ENCODE assay signal across 9 cellular contexts in the genomic region with DNA sequence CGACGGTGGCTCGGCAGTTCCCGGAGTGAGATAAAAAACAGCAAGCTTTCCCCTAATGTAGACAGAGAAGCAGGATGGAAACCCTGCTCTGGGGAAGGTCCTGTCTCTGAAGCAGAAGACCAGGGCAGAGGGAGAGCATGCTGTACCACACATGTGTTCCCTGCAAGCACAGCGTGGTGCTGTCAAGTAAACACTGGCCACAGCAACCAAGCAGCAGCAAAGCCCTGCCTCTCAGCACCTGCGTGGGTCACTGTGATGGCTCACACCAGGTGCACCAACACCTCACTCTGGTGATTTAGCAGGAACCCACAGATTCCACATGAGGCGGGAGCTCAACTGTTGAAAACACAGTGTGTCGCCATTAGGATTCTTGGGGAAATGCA.
DNase-seq lines count a peak whose midpoint lies in the region; ATAC-seq and TF ChIP-seq lines count a peak whose summit lies in the region.
"Had no signal": no experiment of that assay in that cellular context is flagged by ENCODE, and none has a peak within 500 bp of the region (broad histone marks: within the 10 kb centered on the region; RNA-seq: fewer than 3 reads in every experiment).

No MANE protein-coding gene starts in this region.

- H3K4me1 ChIP-seq in duodenal mucosa (ENCODE audit: control insufficient read depth in 1 of 2, insufficient read depth in 2 of 2, low read length in 2 of 2) = peaks cover 24% of the 10 kb centered on the region in 2 donors
- peaks cover 8% of the 10 kb centered on the region for H3K4me1 ChIP-seq in ovary (ENCODE audit: insufficient read depth)
- H3K4me1 ChIP-seq: foreskin keratinocyte had no signal

- peak overlapping the region in 1 of 2 donors; percentile 10 for H3K9ac ChIP-seq in duodenal mucosa (ENCODE audit: low read depth in 1 of 2, low read length in 2 of 2)

- H3K27ac Mint-ChIP-seq in activated T-helper 1 cell treated with anti-CD3 and anti-CD28 coated beads, Interleukin-12 subunit alpha, Interleukin-12 subunit beta, Interleukin-2, Interleukin-4 antibody, amounts not matched to agents 30 ng/mL and 10 ng/mL and 1 ng/mL, durations not matched to agents 14 hours and 24 hours and 36 hours = no peak overlapping the region

- peak; percentile 26 for DNase-seq in GM12865 (ENCODE audit: low read depth)
- DNase-seq in NB4 (ENCODE audit: low read depth) = peak; percentile 27
- DNase-seq in ovary = peak in 4 of 5 donors; percentile 16 to 45 (median 32)
- DNase-seq in activated T-helper 1 cell treated with anti-CD3 and anti-CD28 coated beads, Interleukin-12 subunit alpha, Interleukin-12 subunit beta, Interleukin-2, Interleukin-4 antibody, amounts not matched to agents 30 ng/mL and 10 ng/mL and 1 ng/mL, durations not matched to agents 14 hours and 24 hours and 36 hours (ENCODE audit: low spot score) = no peak
- no peak for DNase-seq in Kasumi-1 (lab: John Stamatoyannopoulos, UW)
- DNase-seq in CD1c-positive myeloid dendritic cell (ENCODE audit: extremely low spot score) = no peak

- no peak overlapping the region for H3K27ac ChIP-seq in duodenal mucosa (ENCODE audit: low read depth, low read length)
- H3K27ac ChIP-seq in ovary = no peak overlapping the region
- H3K27ac ChIP-seq: foreskin keratinocyte had no signal

- no peak overlapping the region for H3K4me3 ChIP-seq in GM12865 (ENCODE audit: low read depth, low read length)
- peak overlapping the region; percentile 47 for H3K4me3 ChIP-seq in NB4 (ENCODE audit: low read depth, low read length)
- H3K4me3 ChIP-seq in duodenal mucosa (ENCODE audit: low read depth in 1 of 2, low read length in 2 of 2) = peak overlapping the region; percentile 3 to 53
- H3K4me3 ChIP-seq in ovary = no peak overlapping the region

- ATAC-seq in HG02571 (IDR thresholded peaks at IDR 0.05; ENCODE audit: unreplicated experiment) = no peak

- H3K27me3 ChIP-seq in duodenal mucosa (ENCODE audit: control insufficient read depth in 1 of 2, insufficient read depth in 2 of 2, low read length in 2 of 2) (no peaks in the 10 kb centered on the region), ovary (no peaks in the 10 kb centered on the region)
- H3K27me3 ChIP-seq: foreskin keratinocyte had no signal

- no peaks in the 10 kb centered on the region for H3K9me3 Mint-ChIP-seq in activated T-helper 1 cell treated with anti-CD3 and anti-CD28 coated beads, Interleukin-12 subunit alpha, Interleukin-12 subunit beta, Interleukin-2, Interleukin-4 antibody, amounts not matched to agents 30 ng/mL and 10 ng/mL and 1 ng/mL, durations not matched to agents 14 hours and 24 hours and 36 hours

- TF ChIP-seq CTCF in GM12865 (IDR thresholded peaks at IDR 0.05; ENCODE audit: insufficient read depth, low read depth, low read length, missing control alignments) (no peak), NB4 (IDR thresholded peaks at IDR 0.05; ENCODE audit: low read depth, low read length) (no peak), ovary (IDR thresholded peaks at IDR 0.05) (no peak)

- 26 to 37% (median 32%) methylated on average over 8 of the region's 8 CpGs for WGBS in ovary, 3 donors

- no peaks in the 10 kb centered on the region for H3K9me3 ChIP-seq in duodenal mucosa (ENCODE audit: control insufficient read depth in 1 of 2, low read length in 2 of 2)
- H3K9me3 ChIP-seq in ovary = no peaks in the 10 kb centered on the region

- no peak overlapping the region for H3K4me3 Mint-ChIP-seq in activated T-helper 1 cell treated with anti-CD3 and anti-CD28 coated beads, Interleukin-12 subunit alpha, Interleukin-12 subunit beta, Interleukin-2, Interleukin-4 antibody, amounts not matched to agents 30 ng/mL and 10 ng/mL and 1 ng/mL, durations not matched to agents 14 hours and 24 hours and 36 hours

- peaks cover 19% of the 10 kb centered on the region for H3K27me3 Mint-ChIP-seq in activated T-helper 1 cell treated with anti-CD3 and anti-CD28 coated beads, Interleukin-12 subunit alpha, Interleukin-12 subunit beta, Interleukin-2, Interleukin-4 antibody, amounts not matched to agents 30 ng/mL and 10 ng/mL and 1 ng/mL, durations not matched to agents 14 hours and 24 hours and 36 hours (ENCODE audit: insufficient read depth)

- H3K36me3 ChIP-seq in duodenal mucosa (ENCODE audit: control insufficient read depth in 1 of 2, insufficient read depth in 2 of 2, low read length in 2 of 2) (no peaks in the 10 kb centered on the region), ovary (no peaks in the 10 kb centered on the region)

- no peaks in the 10 kb centered on the region for H3K36me3 Mint-ChIP-seq in activated T-helper 1 cell treated with anti-CD3 and anti-CD28 coated beads, Interleukin-12 subunit alpha, Interleukin-12 subunit beta, Interleukin-2, Interleukin-4 antibody, amounts not matched to agents 30 ng/mL and 10 ng/mL and 1 ng/mL, durations not matched to agents 14 hours and 24 hours and 36 hours (ENCODE audit: low read depth)

- intact Hi-C loops in ovary (cut with DNase I) = no loop called here
- intact Hi-C loops in activated T-helper 1 cell treated with anti-CD3 and anti-CD28 coated beads, Interleukin-12 subunit alpha, Interleukin-12 subunit beta, Interleukin-2, Interleukin-4 antibody, amounts not matched to agents 30 ng/mL and 10 ng/mL and 1 ng/mL, durations not matched to agents 14 hours and 24 hours and 36 hours (cut with micrococcal nuclease) = no loop called here

- no peak for TF ChIP-seq EP300 in ovary (IDR thresholded peaks at IDR 0.05)

- no peak for TF ChIP-seq POLR2A in NB4 (IDR thresholded peaks at IDR 0.05; ENCODE audit: extremely low read depth, insufficient read length)
- no peak for TF ChIP-seq POLR2A in ovary (IDR thresholded peaks at IDR 0.05)

- peaks cover 9% of the 10 kb centered on the region for H3K4me1 Mint-ChIP-seq in activated T-helper 1 cell treated with anti-CD3 and anti-CD28 coated beads, Interleukin-12 subunit alpha, Interleukin-12 subunit beta, Interleukin-2, Interleukin-4 antibody, amounts not matched to agents 30 ng/mL and 10 ng/mL and 1 ng/mL, durations not matched to agents 14 hours and 24 hours and 36 hours (ENCODE audit: low read depth)

Comparison
In these comparisons a context has a peak if more than half of its experiments do, and no peak if none do; other contexts are left out.
1. DNase-seq: peak in GM12865 (single experiment), NB4 (single experiment) and ovary (4 of 5); none in activated T-helper 1 cell treated with anti-CD3 and anti-CD28 coated beads, Interleukin-12 subunit alpha, Interleukin-12 subunit beta, Interleukin-2, Interleukin-4 antibody, amounts not matched to agents 30 ng/mL and 10 ng/mL and 1 ng/mL, durations not matched to agents 14 hours and 24 hours and 36 hours (single experiment), Kasumi-1 (0 of 2) and CD1c-positive myeloid dendritic cell (single experiment).
2. H3K4me3 ChIP-seq: peak in NB4 (single experiment) and duodenal mucosa (2 of 2); none in GM12865 (single experiment) and ovary (single experiment).